ENCODE assay signal across 15 cellular contexts in the genomic region with DNA sequence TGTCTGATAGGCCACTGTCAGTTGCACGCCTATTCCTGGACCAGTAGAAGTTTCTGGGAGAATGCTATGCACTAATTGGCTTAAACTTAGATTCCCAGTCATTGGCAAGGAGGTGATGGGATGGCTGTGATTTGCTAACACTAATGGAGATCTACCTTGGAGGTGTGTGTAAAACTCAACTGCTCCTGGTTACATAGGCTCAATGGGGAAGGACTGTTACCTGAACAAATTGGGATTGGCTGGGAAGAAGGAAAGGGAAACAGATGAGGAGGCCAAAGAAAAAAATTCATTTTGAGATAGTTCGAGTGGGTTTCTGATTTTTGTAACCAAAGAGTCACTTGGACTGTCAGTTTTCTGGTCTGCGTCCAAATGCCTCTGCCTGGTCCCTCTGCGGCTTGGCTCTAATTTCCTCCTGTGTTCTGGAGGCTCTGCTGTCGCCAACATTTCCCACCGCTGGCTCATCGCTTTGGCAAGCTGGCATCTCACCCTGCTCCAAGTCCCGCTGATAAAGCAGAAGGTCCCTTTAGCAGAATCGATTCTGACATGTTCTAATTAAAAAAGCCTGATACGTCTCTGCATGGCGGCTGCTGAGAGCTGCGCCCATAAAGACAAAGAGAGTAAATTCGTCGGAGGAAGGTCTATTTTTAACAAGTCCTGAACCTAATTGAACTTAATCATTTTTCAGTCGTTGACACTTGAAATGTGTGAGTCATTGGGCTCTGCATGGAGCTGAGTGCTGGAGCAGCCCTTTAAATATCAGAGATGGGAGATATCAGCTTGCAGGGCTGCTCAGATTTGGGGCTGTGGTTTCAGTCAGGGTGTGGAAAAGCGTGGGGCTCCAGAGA. TPM values are rescaled to one million over a fixed set of nuclear protein-coding genes. Genes with fewer than 3 reads are reported as not detected.
DNase-seq lines count a peak whose midpoint lies in the region; ATAC-seq and TF ChIP-seq lines count a peak whose summit lies in the region.
"Had no signal": no experiment of that assay in that cellular context is flagged by ENCODE, and none has a peak within 500 bp of the region (broad histone marks: within the 10 kb centered on the region; RNA-seq: fewer than 3 reads in every experiment).

No MANE protein-coding gene starts in this region.

- H3K4me3 ChIP-seq in RWPE2 (ENCODE audit: severe bottlenecking) (no peak overlapping the region), fibroblast of mammary gland (ENCODE audit: control insufficient read depth, low read depth, low read length) (no peak overlapping the region), psoas muscle (no peak overlapping the region), neural progenitor cell (no peak overlapping the region)
- H3K4me3 ChIP-seq: SK-N-MC had no signal

- H3K27ac Mint-ChIP-seq in neural progenitor cell, result no peak overlapping the region
- H3K27ac Mint-ChIP-seq: activated T-helper 1 cell treated with anti-CD3 and anti-CD28 coated beads, Interleukin-12 subunit alpha, Interleukin-12 subunit beta, Interleukin-2, Interleukin-4 antibody, amounts not matched to agents 30 ng/mL and 10 ng/mL and 1 ng/mL, durations not matched to agents 14 hours and 24 hours and 36 hours; stimulated activated memory B cell treated with anti-CD40 and anti-IgM and Interleukin-4, amounts not matched to agents 10 μg/mL and 1 μg/mL and 100 μg/mL, for 72 hours had no signal

- no peak overlapping the region for H3K4me2 ChIP-seq in neural progenitor cell

- H3K79me2 ChIP-seq in neural progenitor cell (ENCODE audit: low read depth), result no peaks in the 10 kb centered on the region

- 26 to 34% (median 32%) methylated on average over 16 of the region's 16 CpGs for WGBS in psoas muscle, 3 donors

- H3F3A ChIP-seq in neural progenitor cell (ENCODE audit: low read depth), result peaks cover 7% of the 10 kb centered on the region

- no peaks in the 10 kb centered on the region for H4K20me1 ChIP-seq in neural progenitor cell (ENCODE audit: low read depth)

- no peak overlapping the region for H3K4me3 Mint-ChIP-seq in neural progenitor cell
- H3K4me3 Mint-ChIP-seq: activated T-helper 1 cell treated with anti-CD3 and anti-CD28 coated beads, Interleukin-12 subunit alpha, Interleukin-12 subunit beta, Interleukin-2, Interleukin-4 antibody, amounts not matched to agents 30 ng/mL and 10 ng/mL and 1 ng/mL, durations not matched to agents 14 hours and 24 hours and 36 hours; central memory CD8-positive, alpha-beta T cell; stimulated activated memory B cell treated with anti-CD40 and anti-IgM and Interleukin-4, amounts not matched to agents 10 μg/mL and 1 μg/mL and 100 μg/mL, for 72 hours had no signal

- H3K27ac ChIP-seq in RWPE2 (ENCODE audit: poor library complexity, severe bottlenecking), result no peak overlapping the region
- no peak overlapping the region for H3K27ac ChIP-seq in psoas muscle
- H3K27ac ChIP-seq in neural progenitor cell, result no peak overlapping the region
- H3K27ac ChIP-seq: SK-N-MC had no signal

- intact Hi-C loops in psoas muscle (cut with DNase I), result loop anchor here in 1 of 2 donors (5.0 kb wide), 1 partner anchor 43 kb away; no protein-coding TSS in a partner anchor

- H2AFZ ChIP-seq in neural progenitor cell (replicated peaks), result no peak overlapping the region

- no peaks in the 10 kb centered on the region for H3K36me3 Mint-ChIP-seq in neural progenitor cell
- H3K36me3 Mint-ChIP-seq: stimulated activated memory B cell treated with anti-CD40 and anti-IgM and Interleukin-4, amounts not matched to agents 10 μg/mL and 1 μg/mL and 100 μg/mL, for 72 hours had no signal

- peaks cover 26% of the 10 kb centered on the region for H3K27me3 Mint-ChIP-seq in neural progenitor cell (ENCODE audit: insufficient read depth, low read depth)

- H3K9ac ChIP-seq in neural progenitor cell, result no peak overlapping the region

- ATAC-seq in RWPE2 (ENCODE audit: low read depth) (peak; percentile 59; the same call in 1 of the 3 replicates), psoas muscle (peak; percentile 69 to 88 (median 84)), GM21619 (IDR thresholded peaks at IDR 0.05; ENCODE audit: unreplicated experiment) (no peak)
- ATAC-seq: stimulated activated memory B cell treated with anti-CD40 and anti-IgM and Interleukin-4, amounts not matched to agents 10 μg/mL and 1 μg/mL and 100 μg/mL, for 72 hours had no signal

- H3K9me3 ChIP-seq in RWPE2 (ENCODE audit: severe bottlenecking), result no peaks in the 10 kb centered on the region
- no peaks in the 10 kb centered on the region for H3K9me3 ChIP-seq in psoas muscle
- no peaks in the 10 kb centered on the region for H3K9me3 ChIP-seq in neural progenitor cell (ENCODE audit: low read depth)
- H3K9me3 ChIP-seq: Caco-2 had no signal

- H3K4me1 ChIP-seq in RWPE2 (ENCODE audit: insufficient read depth, poor library complexity, severe bottlenecking) (peaks cover 5% of the 10 kb centered on the region), psoas muscle (peaks cover 4% of the 10 kb centered on the region), neural progenitor cell (no peaks in the 10 kb centered on the region)

- peaks cover 5% of the 10 kb centered on the region for H3K4me1 Mint-ChIP-seq in neural progenitor cell
- H3K4me1 Mint-ChIP-seq: stimulated activated memory B cell treated with anti-CD40 and anti-IgM and Interleukin-4, amounts not matched to agents 10 μg/mL and 1 μg/mL and 100 μg/mL, for 72 hours had no signal

- H3K36me3 ChIP-seq in RWPE2 (ENCODE audit: low read depth), result no peaks in the 10 kb centered on the region
- no peaks in the 10 kb centered on the region for H3K36me3 ChIP-seq in psoas muscle (ENCODE audit: insufficient read depth in 1 of 2, low read depth in 1 of 2)
- H3K36me3 ChIP-seq in neural progenitor cell, result no peaks in the 10 kb centered on the region

- TF ChIP-seq CTCF in RWPE2 (IDR thresholded peaks at IDR 0.05; ENCODE audit: poor library complexity, severe bottlenecking) (no peak), fibroblast of mammary gland (conservative IDR thresholded peaks at IDR 0.05; ENCODE audit: control insufficient read depth, insufficient read depth, low read depth, low read length) (no peak), psoas muscle (IDR thresholded peaks at IDR 0.05) (no peak), neural progenitor cell (IDR thresholded peaks at IDR 0.05) (no peak)

- DNase-seq in H4 (ENCODE audit: low spot score) (peak; percentile 58), RWPE2 (ENCODE audit: low spot score) (no peak), fibroblast of mammary gland (ENCODE audit: low read depth) (peak; percentile 25), psoas muscle (peak; percentile 50 to 58), neural progenitor cell (ENCODE audit: low spot score) (no peak), NAMALWA (ENCODE audit: low spot score) (no peak)
- DNase-seq in effector CD4-positive, alpha-beta T cell, result no peak
- DNase-seq: activated CD4-positive, CD25-positive, alpha-beta regulatory T cell treated with anti-CD3 and anti-CD28 coated beads, Interleukin-2, amount 50 U/mL, for 72 hours; Caco-2; kidney glomerular epithelial cell had no signal

- H3K27me3 ChIP-seq in RWPE2 (ENCODE audit: insufficient read depth, poor library complexity, severe bottlenecking), result no peaks in the 10 kb centered on the region
- H3K27me3 ChIP-seq in psoas muscle (ENCODE audit: insufficient read depth in 3 of 3, low read length in 2 of 3), result peaks cover 0 to 17% (median 8%) of the 10 kb centered on the region in 3 donors
- H3K27me3 ChIP-seq in neural progenitor cell, result no peaks in the 10 kb centered on the region

- H3K9me3 Mint-ChIP-seq in neural progenitor cell, result no peaks in the 10 kb centered on the region
- H3K9me3 Mint-ChIP-seq: activated T-helper 1 cell treated with anti-CD3 and anti-CD28 coated beads, Interleukin-12 subunit alpha, Interleukin-12 subunit beta, Interleukin-2, Interleukin-4 antibody, amounts not matched to agents 30 ng/mL and 10 ng/mL and 1 ng/mL, durations not matched to agents 14 hours and 24 hours and 36 hours; central memory CD8-positive, alpha-beta T cell; stimulated activated memory B cell treated with anti-CD40 and anti-IgM and Interleukin-4, amounts not matched to agents 10 μg/mL and 1 μg/mL and 100 μg/mL, for 72 hours had no signal

RNA-seq across cellular contexts. Expression of a gene that starts 2.0 kb away (rescaled TPM):
- total RNA-seq in H4 (2014; rRNA removed; shearing (Covaris generic)), result not detected in 2 replicates
- total RNA-seq in psoas muscle (not detected), neural progenitor cell (ENCODE audit: low replicate concordance) (0.24 TPM in 1 of 2 replicates, not detected in the other)
- polyA plus RNA-seq in psoas muscle, result not detected
- total RNA-seq: activated T-helper 1 cell treated with anti-CD3 and anti-CD28 coated beads, Interleukin-12 subunit alpha, Interleukin-12 subunit beta, Interleukin-2, Interleukin-4 antibody, amounts not matched to agents 30 ng/mL and 10 ng/mL and 1 ng/mL, durations not matched to agents 14 hours and 24 hours and 36 hours; Caco-2 had no signal

Comparison
In these comparisons a context has a peak if more than half of its experiments do, and no peak if none do; other contexts are left out.
1. DNase-seq: peak in H4 (single experiment), fibroblast of mammary gland (single experiment) and psoas muscle (2 of 2); none in RWPE2 (single experiment), effector CD4-positive, alpha-beta T cell (single experiment), neural progenitor cell (single experiment) and NAMALWA (single experiment).